1 cellular context compared by ENCODE assay signal in the genomic region with DNA sequence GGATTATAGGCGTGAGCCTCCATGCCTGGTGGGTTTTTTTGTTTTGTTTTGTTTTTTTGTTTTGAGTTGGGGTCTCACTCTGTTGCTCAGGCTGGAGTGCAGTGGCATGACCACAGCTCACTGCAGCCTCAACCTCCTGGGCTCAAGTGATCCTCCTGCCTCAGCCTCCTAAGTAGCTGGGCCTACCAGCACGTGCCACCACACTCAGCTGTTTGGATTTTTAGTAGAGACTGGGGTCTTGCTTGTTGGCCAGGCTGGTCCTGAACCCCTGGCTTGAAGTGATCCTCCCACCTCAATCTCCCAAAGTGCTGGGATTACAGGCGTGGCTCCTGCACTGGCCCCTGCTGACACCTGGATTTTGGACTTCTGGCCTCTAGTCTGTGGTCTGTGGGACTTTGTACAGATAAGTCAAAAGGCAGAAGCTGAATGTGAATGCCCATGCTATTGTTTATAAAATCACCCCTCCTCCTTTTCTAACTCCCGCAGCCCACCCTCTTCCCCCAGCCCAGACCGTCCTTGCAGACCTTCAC.
TF ChIP-seq lines count a peak whose summit lies in the region.

No MANE protein-coding gene starts in this region.

TF ChIP-seq in IMR-90, 13 proteins besides CTCF, POLR2A, EP300 and RAD21:
- no peak for TF ChIP-seq SMC3 (IDR thresholded peaks at IDR 0.05; ENCODE audit: low read depth, low read length)
- no peak for TF ChIP-seq CEBPB (IDR thresholded peaks at IDR 0.05; ENCODE audit: low read depth, low read length)
- TF ChIP-seq BHLHE40 (IDR thresholded peaks at IDR 0.05; ENCODE audit: low read depth, low read length), result no peak
- no peak for TF ChIP-seq CHD1 (IDR thresholded peaks at IDR 0.05; ENCODE audit: low read depth, low read length)
- no peak for TF ChIP-seq MXI1 (IDR thresholded peaks at IDR 0.05; ENCODE audit: borderline replicate concordance, low read depth, low read length)
